ENCODE assay signal across 6 cellular contexts in genomic region chr5:171402751-171403150, GRCh38. TPM values are rescaled to one million over a fixed set of nuclear protein-coding genes. Genes with fewer than 3 reads are reported as not detected.
"Had no signal": no experiment of that assay in that cellular context is flagged by ENCODE, and none has a peak within 500 bp of the region (broad histone marks: within the 10 kb centered on the region; RNA-seq: fewer than 3 reads in every experiment).

No MANE protein-coding gene starts in this region.

RNA-seq across cellular contexts. Expression of gene FGF18, which starts 16.7 kb away (rescaled TPM):
- total RNA-seq: activated CD4-positive, alpha-beta memory T cell treated with anti-CD3 and anti-CD28 coated beads, Interleukin-2, amount 10 ng/mL, durations not matched to agents 7 days and 5 days; activated CD4-positive, alpha-beta T cell treated with anti-CD3 and anti-CD28 coated beads for 36 hours; activated CD8-positive, alpha-beta memory T cell treated with anti-CD3 and anti-CD28 coated beads, Interleukin-2, amount 10 ng/mL, durations not matched to agents 7 days and 5 days; activated CD8-positive, alpha-beta T cell treated with anti-CD3 and anti-CD28 coated beads, Interleukin-2, amount 10 ng/mL, durations not matched to agents 7 days and 5 days; body of pancreas; T-helper 1 cell treated with Interleukin-12 subunit alpha and Interleukin-12 subunit beta and Interleukin-4 antibody, amounts not matched to agents 30 ng/mL and 1 ng/mL, for 36 hours had no signal
